ENCODE assay signal across 13 cellular contexts in genomic region chr5:161846731-161847130, GRCh38. TPM values are rescaled to one million over a fixed set of nuclear protein-coding genes. Genes with fewer than 3 reads are reported as not detected.
A peak's percentile ranks its signal among the peaks of the same experiment; 100 is the strongest.
DNase-seq lines count a peak whose midpoint lies in the region; TF ChIP-seq lines count a peak whose summit lies in the region.
"Had no signal": no experiment of that assay in that cellular context is flagged by ENCODE, and none has a peak within 500 bp of the region (broad histone marks: within the 10 kb centered on the region; RNA-seq: fewer than 3 reads in every experiment).

No MANE protein-coding gene starts in this region.

- H3K4me3 ChIP-seq in mammary epithelial cell (replicated peaks in 1 of 3; ENCODE audit: insufficient read depth in 1 of 3, low read depth in 2 of 3, low read length in 3 of 3): no peak overlapping the region
- no peak overlapping the region for H3K4me3 ChIP-seq in liver (ENCODE audit: low read depth in 1 of 3, low read length in 3 of 3)
- no peak overlapping the region for H3K4me3 ChIP-seq in vagina

- in situ Hi-C loops in KBM-7 (cut with MboI; ENCODE audit: low pct_unique_long_range_greater_than_20kb, low sequenced_read_pairs) (no loop called here), mammary epithelial cell (cut with MboI; ENCODE audit: low sequenced_read_pairs in 2 of 2) (no loop called here)

- TF ChIP-seq CTCF in mammary epithelial cell (conservative IDR thresholded peaks at IDR 0.05 in 1 of 2, IDR thresholded peaks at IDR 0.05 in 1 of 2; ENCODE audit: extremely low read depth in 1 of 2, insufficient read depth in 1 of 2, low read depth in 1 of 2, low read length in 2 of 2): no peak
- TF ChIP-seq CTCF in liver (IDR thresholded peaks at IDR 0.05; ENCODE audit: low read depth, low read length, missing input control): no peak
- no peak for TF ChIP-seq CTCF in vagina (IDR thresholded peaks at IDR 0.05)

- H3K4me1 ChIP-seq in mammary epithelial cell (ENCODE audit: insufficient read depth, low read length): no peaks in the 10 kb centered on the region
- H3K4me1 ChIP-seq in liver (ENCODE audit: control insufficient read depth in 4 of 4, insufficient read depth in 4 of 4, low read length in 3 of 4): peaks cover 0 to 6% (median 1%) of the 10 kb centered on the region in 4 donors
- H3K4me1 ChIP-seq in vagina: no peaks in the 10 kb centered on the region

- H3K9ac ChIP-seq in mammary epithelial cell (ENCODE audit: insufficient read depth, low read length): no peak overlapping the region
- no peak overlapping the region for H3K9ac ChIP-seq in liver (ENCODE audit: low read depth in 1 of 2, low read length in 2 of 2)

- TF ChIP-seq POLR2A in vagina (IDR thresholded peaks at IDR 0.05): no peak

- 9% methylated on average over 5 of the region's 5 CpGs for WGBS in mammary epithelial cell (ENCODE audit: low coverage, missing lambda C conversion rate)
- WGBS in liver: 6% methylated on average over 5 of the region's 5 CpGs

- CTCF ChIA-PET in mammary epithelial cell (lab: Charles Lee; ENCODE audit: low non-redundant PET): no interaction called here

- H4K20me1 ChIP-seq in mammary epithelial cell (ENCODE audit: insufficient read depth, low read length): no peaks in the 10 kb centered on the region

- DNase-seq in DMS53 treated with DMSO at 0.1 percent for 48 hours (lab: John Stamatoyannopoulos, UW; ENCODE audit: unreplicated experiment): peak; percentile 30
- DNase-seq in KBM-7: peak; percentile 11
- peak; percentile 3 for DNase-seq in mammary epithelial cell
- DNase-seq in glomerular visceral epithelial cell (ENCODE audit: extremely low spot score): no peak
- DNase-seq in NCI-H1694 treated with DMSO at 0.1 percent for 48 hours (lab: John Stamatoyannopoulos, UW): no peak
- no peak for DNase-seq in GM03348 (ENCODE audit: low spot score)
- no peak for DNase-seq in vagina (ENCODE audit: extremely low spot score in 2 of 2)
- DNase-seq: activated T-cell treated with anti-CD3 and anti-CD28 coated beads for 4 hours, NCI-H748 treated with DMSO at 0.1 percent for 48 hours had no signal

- H2AFZ ChIP-seq in mammary epithelial cell (ENCODE audit: low read depth, low read length): no peak overlapping the region

- intact Hi-C loops in mammary epithelial cell (cut with micrococcal nuclease): no loop called here
- intact Hi-C loops in vagina (cut with DNase I): no loop called here

- H3K79me2 ChIP-seq in mammary epithelial cell (ENCODE audit: insufficient read depth, low read length): no peaks in the 10 kb centered on the region

- no peak overlapping the region for H3K4me2 ChIP-seq in mammary epithelial cell (ENCODE audit: insufficient read depth, low read depth, low read length)

- no peak overlapping the region for H3K27ac ChIP-seq in mammary epithelial cell (ENCODE audit: insufficient read depth, low read depth, low read length)
- no peak overlapping the region for H3K27ac ChIP-seq in liver (ENCODE audit: low read depth in 1 of 2, low read length in 2 of 2)
- no peak overlapping the region for H3K27ac ChIP-seq in vagina

- BruUV-seq in mammary epithelial cell (replicated peaks; lab: Mats Ljungman, UMichigan): no TSS peak

- no peak for TF ChIP-seq RAD21 in liver (IDR thresholded peaks at IDR 0.05)

- H3K9me3 ChIP-seq in mammary epithelial cell (replicated peaks; ENCODE audit: insufficient read depth, low read length) (no peaks in the 10 kb centered on the region), liver (ENCODE audit: control insufficient read depth in 4 of 4, low read length in 3 of 4) (no peaks in the 10 kb centered on the region), vagina (no peaks in the 10 kb centered on the region)

- peaks cover 8% of the 10 kb centered on the region for H3K27me3 ChIP-seq in mammary epithelial cell (ENCODE audit: insufficient read depth, low read length)
- H3K27me3 ChIP-seq in liver (ENCODE audit: control insufficient read depth in 4 of 4, insufficient read depth in 4 of 4, low read length in 3 of 4): peaks cover 0 to 3% (median 1%) of the 10 kb centered on the region in 4 donors
- no peaks in the 10 kb centered on the region for H3K27me3 ChIP-seq in vagina

- H3K36me3 ChIP-seq in mammary epithelial cell (ENCODE audit: insufficient read depth, low read length) (no peaks in the 10 kb centered on the region), liver (ENCODE audit: control insufficient read depth in 4 of 4, insufficient read depth in 3 of 4, low read depth in 1 of 4, low read length in 3 of 4) (no peaks in the 10 kb centered on the region), vagina (no peaks in the 10 kb centered on the region)

- dilution Hi-C loops in mammary epithelial cell (cut with HindIII; ENCODE audit: low sequenced_read_pairs): no loop called here

TF ChIP-seq in liver, 16 proteins besides CTCF, POLR2A, EP300 and RAD21:
- TF ChIP-seq REST (IDR thresholded peaks at IDR 0.05) (peak; percentile 96), MAX (IDR thresholded peaks at IDR 0.05) (no peak)
TF ChIP-seq in liver: peak in this region for 1.

RNA-seq across cellular contexts. Expression of gene GABRA1, which starts 1.2 kb away (rescaled TPM):
- total RNA-seq in mammary epithelial cell: not detected
- not detected for polyA plus RNA-seq in mammary epithelial cell
- polyA minus RNA-seq in mammary epithelial cell: not detected
- total RNA-seq in liver: not detected
- not detected for polyA plus RNA-seq in liver
- not detected for total RNA-seq in vagina
- total RNA-seq: cardiac septum; lung microvascular endothelial cell; T-helper 2 cell treated with Interferon-gamma antibody and Interleukin-4, amounts not matched to agents 100 ng/mL and 5 ng/mL, for 36 hours had no signal

Comparison
In these comparisons a context has a peak if more than half of its experiments do, and no peak if none do; other contexts are left out.
1. DNase-seq: peak in DMS53 treated with DMSO at 0.1 percent for 48 hours (single experiment), KBM-7 (single experiment) and mammary epithelial cell (single experiment); none in glomerular visceral epithelial cell (single experiment), NCI-H1694 treated with DMSO at 0.1 percent for 48 hours (single experiment), GM03348 (single experiment) and vagina (0 of 2).